In the genomic region with DNA sequence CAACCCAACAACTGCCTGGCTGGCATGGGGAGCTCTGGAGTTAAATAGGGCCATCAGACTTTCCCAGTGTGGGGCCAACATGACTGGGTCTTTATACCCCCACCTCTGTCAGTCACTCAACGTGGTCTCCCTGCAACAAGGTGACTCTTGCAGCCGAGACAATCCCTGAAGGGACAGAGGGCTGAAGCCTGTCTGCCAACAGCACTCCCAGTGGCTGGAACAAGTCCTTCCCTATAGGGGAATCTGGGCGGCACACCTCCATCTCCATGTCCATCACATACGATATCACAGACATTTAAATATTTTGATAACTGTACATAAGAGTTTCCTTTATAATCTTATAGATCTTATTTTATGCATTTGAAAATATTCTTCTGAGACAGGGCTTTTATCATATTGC, we compare ENCODE assay signal across 20 cellular contexts.
DNase-seq lines count a peak whose midpoint lies in the region; ATAC-seq and TF ChIP-seq lines count a peak whose summit lies in the region.
"Had no signal": no experiment of that assay in that cellular context is flagged by ENCODE, and none has a peak within 500 bp of the region (broad histone marks: within the 10 kb centered on the region; RNA-seq: fewer than 3 reads in every experiment).

No MANE protein-coding gene starts in this region.

- peaks cover 7% of the 10 kb centered on the region for H3K36me3 Mint-ChIP-seq in stimulated activated effector memory CD8-positive, alpha-beta T cell treated with anti-CD3 and anti-CD28 coated beads, Interleukin-12 subunit alpha, Interleukin-12 subunit beta, amount 100 ng/mL, for 72 hours
- H3K36me3 Mint-ChIP-seq: activated naive CD8-positive, alpha-beta T cell treated with anti-CD3 and anti-CD28 coated beads, Interleukin-2, amount 10 ng/mL, durations not matched to agents 7 days and 5 days had no signal

- H3K4me1 Mint-ChIP-seq in stimulated activated effector memory CD8-positive, alpha-beta T cell treated with anti-CD3 and anti-CD28 coated beads, Interleukin-12 subunit alpha, Interleukin-12 subunit beta, amount 100 ng/mL, for 72 hours = peaks cover 9% of the 10 kb centered on the region

- TF ChIP-seq CTCF in 22Rv1 (IDR thresholded peaks at IDR 0.05) (peak; percentile 48), GM12872 (IDR thresholded peaks at IDR 0.05; ENCODE audit: insufficient read depth, low read depth, low read length) (0 out of 3 replicates have a peak, but pooled peaks have one; percentile 7), foreskin fibroblast (IDR thresholded peaks at IDR 0.05; ENCODE audit: low read depth, low read length) (no peak)

- no peak overlapping the region for H3K27ac ChIP-seq in 22Rv1
- H3K27ac ChIP-seq: body of pancreas, sigmoid colon, stomach, upper lobe of left lung had no signal

- H3K4me3 Mint-ChIP-seq in stimulated activated effector memory CD8-positive, alpha-beta T cell treated with anti-CD3 and anti-CD28 coated beads, Interleukin-12 subunit alpha, Interleukin-12 subunit beta, amount 100 ng/mL, for 72 hours = no peak overlapping the region
- H3K4me3 Mint-ChIP-seq: activated naive CD8-positive, alpha-beta T cell treated with anti-CD3 and anti-CD28 coated beads, Interleukin-2, amount 10 ng/mL, durations not matched to agents 7 days and 5 days; activated T-cell treated with anti-CD3 and anti-CD28 coated beads, Interleukin-2, amount 50 U/mL, for 72 hours; dendritic cell treated with granulocyte-macrophage colony-stimulating factor and Interleukin-4, amounts not matched to agents 40 ng/mL and 50 ng/mL, for 4 days had no signal

- no peak for ATAC-seq in stimulated activated effector memory CD8-positive, alpha-beta T cell treated with anti-CD3 and anti-CD28 coated beads, Interleukin-12 subunit alpha, Interleukin-12 subunit beta, amount 100 ng/mL, for 72 hours
- ATAC-seq: activated T-cell treated with anti-CD3 and anti-CD28 coated beads, Interleukin-2, amount 50 U/mL, for 72 hours; body of pancreas had no signal

- peaks cover 4% of the 10 kb centered on the region for H3K9me3 Mint-ChIP-seq in stimulated activated effector memory CD8-positive, alpha-beta T cell treated with anti-CD3 and anti-CD28 coated beads, Interleukin-12 subunit alpha, Interleukin-12 subunit beta, amount 100 ng/mL, for 72 hours

- H3K4me3 ChIP-seq in foreskin fibroblast (ENCODE audit: low read depth in 1 of 2, low read length in 2 of 2) = no peak overlapping the region
- H3K4me3 ChIP-seq: body of pancreas, sigmoid colon, stomach, upper lobe of left lung had no signal

- H3K27ac Mint-ChIP-seq in stimulated activated effector memory CD8-positive, alpha-beta T cell treated with anti-CD3 and anti-CD28 coated beads, Interleukin-12 subunit alpha, Interleukin-12 subunit beta, amount 100 ng/mL, for 72 hours = no peak overlapping the region
- H3K27ac Mint-ChIP-seq: activated naive CD8-positive, alpha-beta T cell treated with anti-CD3 and anti-CD28 coated beads, Interleukin-2, amount 10 ng/mL, durations not matched to agents 7 days and 5 days; activated T-cell treated with anti-CD3 and anti-CD28 coated beads, Interleukin-2, amount 50 U/mL, for 72 hours; dendritic cell treated with granulocyte-macrophage colony-stimulating factor and Interleukin-4, amounts not matched to agents 40 ng/mL and 50 ng/mL, for 4 days had no signal

- DNase-seq in RPMI8226 (peak; percentile 10), iPS-NIHi11 (ENCODE audit: low spot score) (peak; percentile 49), dedifferentiated amniotic fluid mesenchymal stem cell (ENCODE audit: extremely low spot score) (no peak), foreskin fibroblast (no peak), DMS153 (lab: John Stamatoyannopoulos, UW) (no peak)
- no peak for DNase-seq in stimulated activated effector memory CD8-positive, alpha-beta T cell treated with anti-CD3 and anti-CD28 coated beads, Interleukin-12 subunit alpha, Interleukin-12 subunit beta, amount 100 ng/mL, for 72 hours (ENCODE audit: low spot score in 2 of 2)
- DNase-seq: activated naive CD8-positive, alpha-beta T cell treated with anti-CD3 and anti-CD28 coated beads, Interleukin-2, amount 10 ng/mL, durations not matched to agents 7 days and 5 days; activated T-cell treated with anti-CD3 and anti-CD28 coated beads, Interleukin-2, amount 50 U/mL, for 72 hours; body of pancreas; erythroblast; Karpas-422; NCI-H345; Right ventricle myocardium superior; sigmoid colon; stomach; T-helper 2 cell; upper lobe of left lung had no signal

Comparison
In these comparisons a context has a peak if more than half of its experiments do, and no peak if none do; other contexts are left out.
1. DNase-seq: peak in RPMI8226 (single experiment) and iPS-NIHi11 (single experiment); none in dedifferentiated amniotic fluid mesenchymal stem cell (single experiment), stimulated activated effector memory CD8-positive, alpha-beta T cell treated with anti-CD3 and anti-CD28 coated beads, Interleukin-12 subunit alpha, Interleukin-12 subunit beta, amount 100 ng/mL, for 72 hours (0 of 2), foreskin fibroblast (0 of 2) and DMS153 (single experiment).